ENCODE assay signal across 12 cellular contexts in the genomic region with DNA sequence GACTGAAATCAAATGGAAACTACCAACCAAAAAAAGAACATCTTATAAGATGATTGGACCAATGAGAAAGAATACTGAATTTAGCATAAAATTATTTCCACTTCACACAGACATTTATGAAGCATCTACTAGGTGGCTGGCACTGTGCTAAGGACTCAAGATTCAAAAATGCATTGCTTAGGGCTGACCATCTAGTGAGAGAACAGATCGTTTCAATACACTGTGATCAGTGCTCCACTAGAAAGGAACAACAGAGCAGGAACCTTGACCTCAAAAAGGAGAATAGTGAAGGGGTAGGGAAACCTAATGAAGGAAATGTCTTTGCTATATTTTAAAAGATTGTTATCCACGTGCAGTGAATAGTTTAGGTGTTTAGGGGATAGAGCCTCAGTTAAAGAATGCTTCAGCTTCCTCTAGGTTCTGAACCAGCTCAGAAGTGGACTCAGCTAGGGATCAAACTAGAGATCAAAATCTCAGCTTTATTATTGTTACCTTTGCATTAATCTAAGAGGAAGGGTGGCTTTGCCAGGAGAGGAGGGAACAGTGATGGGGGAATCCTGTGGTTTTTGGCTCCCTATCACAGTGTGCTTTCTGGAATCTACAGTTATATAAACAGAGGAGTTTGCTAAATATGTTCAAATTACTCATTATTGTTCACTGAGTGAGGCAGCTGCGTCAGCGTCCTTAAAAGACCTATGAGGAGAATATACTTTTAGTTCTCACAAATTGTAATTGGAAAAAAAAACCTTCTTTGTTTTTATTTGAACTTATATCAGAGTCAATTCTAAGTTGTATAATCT. TPM values are rescaled to one million over a fixed set of nuclear protein-coding genes. Genes with fewer than 3 reads are reported as not detected.
DNase-seq lines count a peak whose midpoint lies in the region; ATAC-seq and TF ChIP-seq lines count a peak whose summit lies in the region.
"Had no signal": no experiment of that assay in that cellular context is flagged by ENCODE, and none has a peak within 500 bp of the region (broad histone marks: within the 10 kb centered on the region; RNA-seq: fewer than 3 reads in every experiment).

No MANE protein-coding gene starts in this region.

- no peaks in the 10 kb centered on the region for H3K27me3 Mint-ChIP-seq in mesothelial cell of epicardium (ENCODE audit: low read depth)
- H3K27me3 Mint-ChIP-seq: central memory CD8-positive, alpha-beta T cell had no signal

- no peaks in the 10 kb centered on the region for H3K79me2 ChIP-seq in parathyroid adenoma

- no peaks in the 10 kb centered on the region for H3K36me3 Mint-ChIP-seq in mesothelial cell of epicardium

- no peak overlapping the region for H3K27ac ChIP-seq in parathyroid adenoma

- no peak overlapping the region for H3K9ac ChIP-seq in parathyroid adenoma

- no peaks in the 10 kb centered on the region for H3K9me3 ChIP-seq in parathyroid adenoma (ENCODE audit: control insufficient read depth, low read length)

- no peaks in the 10 kb centered on the region for H3K4me1 Mint-ChIP-seq in mesothelial cell of epicardium

- peak overlapping the region; percentile 48 for H2AFZ ChIP-seq in parathyroid adenoma

- H3K27me3 ChIP-seq in parathyroid adenoma (ENCODE audit: control insufficient read depth, insufficient read depth, low read length): no peaks in the 10 kb centered on the region

- H3K4me1 ChIP-seq in parathyroid adenoma: no peaks in the 10 kb centered on the region

- H3K4me3 Mint-ChIP-seq in mesothelial cell of epicardium: no peak overlapping the region
- H3K4me3 Mint-ChIP-seq: central memory CD8-positive, alpha-beta T cell had no signal

- TF ChIP-seq CTCF in parathyroid adenoma (IDR thresholded peaks at IDR 0.05) (no peak), mesothelial cell of epicardium (IDR thresholded peaks at IDR 0.05; ENCODE audit: unreplicated experiment) (no peak)

- ATAC-seq in HG03135 (IDR thresholded peaks at IDR 0.05; ENCODE audit: unreplicated experiment) (no peak), GM21737 (IDR thresholded peaks at IDR 0.05; ENCODE audit: unreplicated experiment) (no peak)

- H3K36me3 ChIP-seq in parathyroid adenoma (ENCODE audit: control insufficient read depth, insufficient read depth, low read length): no peaks in the 10 kb centered on the region

- DNase-seq in EL (peak; percentile 73), NCI-H2227 treated with DMSO at 0.1 percent for 48 hours (lab: John Stamatoyannopoulos, UW) (peak; percentile 35), dermis blood vessel endothelial cell (peak; percentile 39), mesothelial cell of epicardium (ENCODE audit: low spot score in 2 of 2, unreplicated experiment in 2 of 2) (no peak)
- DNase-seq in stimulated activated CD4-positive, alpha-beta T cell treated with anti-CD3 and anti-CD28 coated beads, Interleukin-1b, Interleukin-23, amount 100 ng/mL, for 48 hours: no peak
- DNase-seq: activated CD8-positive, alpha-beta memory T cell treated with anti-CD3 and anti-CD28 coated beads, Interleukin-2, amount 50 U/mL, for 48 hours; T-helper 9 cell had no signal

- no peak overlapping the region for H3K4me3 ChIP-seq in parathyroid adenoma (ENCODE audit: low read depth, low read length)

- no peak overlapping the region for H3K27ac Mint-ChIP-seq in mesothelial cell of epicardium

- H3K4me2 ChIP-seq in parathyroid adenoma (ENCODE audit: low read length): no peak overlapping the region

- H3K9me3 Mint-ChIP-seq in mesothelial cell of epicardium: no peaks in the 10 kb centered on the region
- H3K9me3 Mint-ChIP-seq: central memory CD8-positive, alpha-beta T cell had no signal

RNA-seq across cellular contexts. Expression of a gene that starts 16.2 kb away (rescaled TPM):
- total RNA-seq in dermis blood vessel endothelial cell (2.1 and 3.2 TPM in 2 replicates), mesothelial cell of epicardium (10.2 to 11.4 TPM (median 10.8 TPM) in 3 replicates)

RNA-seq across cellular contexts. Expression of a gene that starts 46.4 kb away (rescaled TPM):
- 0.09 and 0.34 TPM in 2 replicates for total RNA-seq in dermis blood vessel endothelial cell
- 0.41 to 0.66 TPM (median 0.56 TPM) in 3 replicates for total RNA-seq in mesothelial cell of epicardium
- total RNA-seq: H1 had no signal

Comparison
In these comparisons a context has a peak if more than half of its experiments do, and no peak if none do; other contexts are left out.
1. DNase-seq: peak in EL (single experiment), NCI-H2227 treated with DMSO at 0.1 percent for 48 hours (single experiment) and dermis blood vessel endothelial cell (single experiment); none in stimulated activated CD4-positive, alpha-beta T cell treated with anti-CD3 and anti-CD28 coated beads, Interleukin-1b, Interleukin-23, amount 100 ng/mL, for 48 hours (single experiment) and mesothelial cell of epicardium (0 of 2).